ENCODE assay signal across 8 cellular contexts in the genomic region with DNA sequence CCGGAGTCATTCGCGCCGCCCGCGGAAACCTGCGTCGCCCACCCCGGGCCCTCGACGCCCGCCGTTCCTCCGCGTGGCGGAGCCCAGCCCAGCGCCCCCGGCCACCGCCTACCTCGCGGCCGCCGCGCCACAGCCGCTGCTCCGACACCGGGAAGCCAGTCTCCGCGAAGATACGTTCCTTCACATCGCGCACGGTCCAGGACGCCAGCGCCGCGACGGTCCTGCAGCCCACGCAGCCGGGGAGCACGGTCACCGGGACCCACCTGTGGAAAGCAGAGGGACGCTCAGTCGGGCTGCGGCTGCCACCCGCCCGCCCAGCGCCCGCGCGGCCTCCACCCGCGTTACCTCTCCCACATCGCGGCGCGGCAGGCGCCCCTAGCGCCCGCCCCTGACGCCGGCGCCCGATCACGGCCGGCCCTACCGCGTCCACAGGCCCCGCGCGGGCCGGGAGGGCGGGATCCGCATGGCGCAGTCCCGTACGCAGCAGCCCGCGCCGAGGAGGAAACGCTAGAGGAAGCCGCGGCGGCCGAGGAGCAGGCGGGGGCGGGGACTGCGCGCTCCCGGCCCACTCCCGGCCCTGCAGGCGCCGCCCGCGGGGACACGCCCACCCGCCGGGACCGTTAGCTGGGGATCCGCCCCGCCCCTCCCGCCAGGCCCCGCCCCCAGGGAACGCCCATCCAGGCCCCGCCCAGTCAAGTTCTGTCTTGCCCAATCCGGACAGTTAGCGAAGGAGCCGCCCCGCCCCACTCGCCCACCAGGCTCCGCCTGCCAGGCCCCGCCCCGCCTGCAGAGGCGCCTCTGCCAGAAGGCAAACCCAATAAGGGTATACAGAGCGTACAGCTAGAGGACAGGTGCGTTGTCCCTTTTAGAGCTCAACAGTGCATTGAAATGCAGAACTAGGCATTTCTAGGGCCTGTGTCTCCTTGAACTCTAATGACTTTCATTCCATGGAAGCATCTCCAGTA. TPM values are rescaled to one million over a fixed set of nuclear protein-coding genes. Genes with fewer than 3 reads are reported as not detected.
A peak's percentile ranks its signal among the peaks of the same experiment; 100 is the strongest.
DNase-seq lines count a peak whose midpoint lies in the region; ATAC-seq and TF ChIP-seq lines count a peak whose summit lies in the region.

No MANE protein-coding gene starts in this region.

- peaks cover 13% of the 10 kb centered on the region for H3F3A ChIP-seq in DOHH2 (ENCODE audit: control insufficient read depth, insufficient read depth)

- H3K36me3 ChIP-seq in DOHH2 (ENCODE audit: control insufficient read depth, low read length) (no peaks in the 10 kb centered on the region), KOPT-K1 (ENCODE audit: insufficient read depth, low read length) (peaks cover 34% of the 10 kb centered on the region)

- ATAC-seq in GM21786 (IDR thresholded peaks at IDR 0.05; ENCODE audit: unreplicated experiment): peak; percentile 76
- ATAC-seq in activated T-helper 17 cell treated with anti-CD3 and anti-CD28 coated beads, Interleukin-2, amount 50 U/mL, for 72 hours (replicated peaks): peak; percentile 89
- peak; percentile 96 to 97 for ATAC-seq in natural killer cell treated with Interleukin-12 subunit alpha and Interleukin-12 subunit beta and Interleukin-15 and Interleukin-18, amount 100 ng/mL, for 72 hours

- peaks cover 23% of the 10 kb centered on the region for H3K4me1 ChIP-seq in DOHH2 (ENCODE audit: control insufficient read depth, low read length)

- H3K36me3 Mint-ChIP-seq in activated T-helper 17 cell treated with anti-CD3 and anti-CD28 coated beads, Interleukin-2, amount 50 U/mL, for 72 hours (ENCODE audit: low read depth): peaks cover 35% of the 10 kb centered on the region
- H3K36me3 Mint-ChIP-seq in natural killer cell treated with Interleukin-12 subunit alpha and Interleukin-12 subunit beta and Interleukin-15 and Interleukin-18, amount 100 ng/mL, for 72 hours: peaks cover under 1% of the 10 kb centered on the region

- peaks cover 29% of the 10 kb centered on the region; the same call in 1 of the 2 replicates for H4K20me1 ChIP-seq in DOHH2 (ENCODE audit: control insufficient read depth, insufficient read depth, low read depth, low read length)

- no peak overlapping the region for H3K27ac Mint-ChIP-seq in activated T-helper 17 cell treated with anti-CD3 and anti-CD28 coated beads, Interleukin-2, amount 50 U/mL, for 72 hours
- H3K27ac Mint-ChIP-seq in natural killer cell treated with Interleukin-12 subunit alpha and Interleukin-12 subunit beta and Interleukin-15 and Interleukin-18, amount 100 ng/mL, for 72 hours: no peak overlapping the region

- no peak for TF ChIP-seq CTCF in DOHH2 (IDR thresholded peaks at IDR 0.05; ENCODE audit: low read depth, low read length, poor library complexity, severe bottlenecking)

- peak overlapping the region; percentile 73 for H3K4me3 ChIP-seq in DOHH2 (ENCODE audit: low read length)

- H3K27ac ChIP-seq in DOHH2 (ENCODE audit: low read depth, low read length) (no peak overlapping the region), KOPT-K1 (ENCODE audit: low read depth, low read length, poor library complexity, severe bottlenecking) (peak overlapping the region; percentile 77)

- H3K79me2 ChIP-seq in DOHH2 (ENCODE audit: control insufficient read depth, low read length): no peaks in the 10 kb centered on the region

- H3K27me3 Mint-ChIP-seq in activated T-helper 17 cell treated with anti-CD3 and anti-CD28 coated beads, Interleukin-2, amount 50 U/mL, for 72 hours: no peaks in the 10 kb centered on the region
- peaks cover 0 to 4% of the 10 kb centered on the region in 2 donors for H3K27me3 Mint-ChIP-seq in natural killer cell treated with Interleukin-12 subunit alpha and Interleukin-12 subunit beta and Interleukin-15 and Interleukin-18, amount 100 ng/mL, for 72 hours

- H3K27me3 ChIP-seq in DOHH2 (ENCODE audit: control insufficient read depth, low read length): peaks cover 60% of the 10 kb centered on the region

- peaks cover 59% of the 10 kb centered on the region for H3K4me1 Mint-ChIP-seq in activated T-helper 17 cell treated with anti-CD3 and anti-CD28 coated beads, Interleukin-2, amount 50 U/mL, for 72 hours
- H3K4me1 Mint-ChIP-seq in natural killer cell treated with Interleukin-12 subunit alpha and Interleukin-12 subunit beta and Interleukin-15 and Interleukin-18, amount 100 ng/mL, for 72 hours (ENCODE audit: low read depth in 2 of 2): peaks cover 29 to 47% of the 10 kb centered on the region in 2 donors

- H3K9me3 ChIP-seq in DOHH2 (ENCODE audit: control insufficient read depth, insufficient read depth, low read length) (no peaks in the 10 kb centered on the region), KOPT-K1 (ENCODE audit: insufficient read depth, low read length, poor library complexity, severe bottlenecking) (no peaks in the 10 kb centered on the region)

- H3K4me3 Mint-ChIP-seq in activated T-helper 17 cell treated with anti-CD3 and anti-CD28 coated beads, Interleukin-2, amount 50 U/mL, for 72 hours: peak overlapping the region; percentile 70
- peak overlapping the region; percentile 56 for H3K4me3 Mint-ChIP-seq in natural killer cell treated with Interleukin-12 subunit alpha and Interleukin-12 subunit beta and Interleukin-15 and Interleukin-18, amount 100 ng/mL, for 72 hours

- no peaks in the 10 kb centered on the region for H3K9me3 Mint-ChIP-seq in activated T-helper 17 cell treated with anti-CD3 and anti-CD28 coated beads, Interleukin-2, amount 50 U/mL, for 72 hours
- H3K9me3 Mint-ChIP-seq in natural killer cell treated with Interleukin-12 subunit alpha and Interleukin-12 subunit beta and Interleukin-15 and Interleukin-18, amount 100 ng/mL, for 72 hours: no peaks in the 10 kb centered on the region

- no peaks in the 10 kb centered on the region for H3K9me2 ChIP-seq in DOHH2 (replicated peaks; ENCODE audit: control insufficient read depth, low read length)

- DNase-seq in RKO (ENCODE audit: low spot score) (peak; percentile 78), fibroblast of peridontal ligament (ENCODE audit: extremely low read depth) (peak; percentile 90)
- peak; percentile 96 for DNase-seq in natural killer cell treated with Interleukin-12 subunit alpha and Interleukin-12 subunit beta and Interleukin-15 and Interleukin-18, amount 100 ng/mL, for 72 hours (ENCODE audit: low spot score)
- DNase-seq in stimulated activated naive CD4-positive, alpha-beta T cell treated with Interleukin-2 at 50 U/mL for 16 hours (lab: John Stamatoyannopoulos, UW): peak; percentile 95

- H3K4me2 ChIP-seq in DOHH2 (ENCODE audit: low read length): peak overlapping the region; percentile 77

RNA-seq across cellular contexts. Expression of gene SACS, which starts 58.2 kb away (rescaled TPM):
- total RNA-seq in activated T-helper 17 cell treated with anti-CD3 and anti-CD28 coated beads, Interleukin-2, amount 50 U/mL, for 72 hours: 10 to 100 TPM; 44.1 to 45.4 TPM
- 10 to 100 TPM; 28.2 to 65.5 TPM for total RNA-seq in natural killer cell treated with Interleukin-12 subunit alpha and Interleukin-12 subunit beta and Interleukin-15 and Interleukin-18, amount 100 ng/mL, for 72 hours
